ENCODE assay signal across 16 cellular contexts in genomic region chr14:86237733-86238132, GRCh38.
DNase-seq lines count a peak whose midpoint lies in the region.
"Had no signal": no experiment of that assay in that cellular context is flagged by ENCODE, and none has a peak within 500 bp of the region (broad histone marks: within the 10 kb centered on the region; RNA-seq: fewer than 3 reads in every experiment).

No MANE protein-coding gene starts in this region.

- peak; percentile 35 for DNase-seq in NCI-H345 (lab: John Stamatoyannopoulos, UW)
- DNase-seq in NCI-H345 treated with DMSO at 0.1 percent for 48 hours (lab: John Stamatoyannopoulos, UW; ENCODE audit: unreplicated experiment) = no peak
- peak; percentile 43 for DNase-seq in RPMI8226
- DNase-seq in iPS-NIHi11 (ENCODE audit: low spot score) = peak; percentile 7
- no peak for DNase-seq in SW 1271 (lab: John Stamatoyannopoulos, UW)
- no peak for DNase-seq in glomerular visceral epithelial cell (ENCODE audit: extremely low spot score)
- DNase-seq in activated CD4-positive, alpha-beta T cell treated with anti-CD3 and anti-CD28 coated beads for 1 hour = no peak
- no peak for DNase-seq in nucleus accumbens (lab: John Stamatoyannopoulos, UW)
- DNase-seq: DMS79 treated with DMSO at 0.1 percent for 48 hours, GF-D8, MM.1S, NCI-H1105, NCI-H2081, NCI-H2171 treated with DMSO at 0.1 percent for 48 hours, NCI-H748 treated with DMSO at 0.1 percent for 48 hours, PC-3 had no signal

Comparison
In these comparisons a context has a peak if more than half of its experiments do, and no peak if none do; other contexts are left out.
1. DNase-seq: peak in NCI-H345 (single experiment), RPMI8226 (single experiment) and iPS-NIHi11 (single experiment); none in NCI-H345 treated with DMSO at 0.1 percent for 48 hours (single experiment), SW 1271 (0 of 2), glomerular visceral epithelial cell (single experiment), activated CD4-positive, alpha-beta T cell treated with anti-CD3 and anti-CD28 coated beads for 1 hour (single experiment) and nucleus accumbens (0 of 56).